In genomic region chr11:10307022-10307410, GRCh38 we compare ENCODE assay signal across 8 cellular contexts. TPM values are rescaled to one million over a fixed set of nuclear protein-coding genes. Genes with fewer than 3 reads are reported as not detected.
DNase-seq lines count a peak whose midpoint lies in the region; ATAC-seq lines count a peak whose summit lies in the region.

No MANE protein-coding gene starts in this region.

- H3K27me3 Mint-ChIP-seq in activated CD4-positive, alpha-beta T cell treated with anti-CD3 and anti-CD28 coated beads for 36 hours = peaks cover 46% of the 10 kb centered on the region
- H3K27me3 Mint-ChIP-seq in activated CD4-positive, alpha-beta memory T cell treated with anti-CD3 and anti-CD28 coated beads, Interleukin-2, amount 10 ng/mL, durations not matched to agents 7 days and 5 days = peaks cover 73% of the 10 kb centered on the region

- DNase-seq in activated CD4-positive, alpha-beta T cell treated with anti-CD3 and anti-CD28 coated beads for 36 hours = no peak
- no peak for DNase-seq in activated CD4-positive, alpha-beta T cell treated with anti-CD3 and anti-CD28 coated beads, Interleukin-2, amount 50 U/mL, for 4 hours
- DNase-seq in activated CD4-positive, alpha-beta memory T cell treated with anti-CD3 and anti-CD28 coated beads, Interleukin-2, amount 10 ng/mL, durations not matched to agents 7 days and 5 days = no peak
- no peak for DNase-seq in substantia nigra (lab: John Stamatoyannopoulos, UW)
- no peak for DNase-seq in NCI-H2107 (lab: John Stamatoyannopoulos, UW)

- peak overlapping the region; percentile 93 for H3K4me3 ChIP-seq in iPS-20b (ENCODE audit: low read length)

- H3K9ac ChIP-seq in iPS-20b (ENCODE audit: low read depth, low read length) = peak overlapping the region; percentile 86; the same call in 1 of the 2 replicates

- CTCF ChIA-PET in activated CD4-positive, alpha-beta T cell treated with anti-CD3 and anti-CD28 coated beads for 36 hours (lab: Charles Lee) = interaction anchor here (0.7 to 5.0 kb wide), 11 partner anchors 8 to 548 kb away, joined by 3 to 41 read pairs (median 5); no protein-coding TSS in a partner anchor
- CTCF ChIA-PET in activated CD4-positive, alpha-beta memory T cell treated with anti-CD3 and anti-CD28 coated beads, Interleukin-2, amount 10 ng/mL, durations not matched to agents 7 days and 5 days (lab: Charles Lee) = interaction anchor here (0.6 to 5.4 kb wide), 22 partner anchors 10 to 709 kb away, joined by 3 to 81 read pairs (median 6); no protein-coding TSS in a partner anchor

- H3K36me3 ChIP-seq in iPS-20b (ENCODE audit: insufficient read depth, low read depth, low read length) = peaks cover 18% of the 10 kb centered on the region; the same call in 1 of the 2 replicates

- no peak for ATAC-seq in activated CD4-positive, alpha-beta T cell treated with anti-CD3 and anti-CD28 coated beads for 36 hours
- no peak for ATAC-seq in HG03571 (IDR thresholded peaks at IDR 0.05; ENCODE audit: unreplicated experiment)
- no peak for ATAC-seq in GM18858 (IDR thresholded peaks at IDR 0.05; ENCODE audit: unreplicated experiment)

- H3K9me3 ChIP-seq in iPS-20b (ENCODE audit: insufficient read depth, low read depth, low read length) = no peaks in the 10 kb centered on the region

- peaks cover 50% of the 10 kb centered on the region for H3K4me1 Mint-ChIP-seq in activated CD4-positive, alpha-beta T cell treated with anti-CD3 and anti-CD28 coated beads for 36 hours
- peaks cover 68% of the 10 kb centered on the region for H3K4me1 Mint-ChIP-seq in activated CD4-positive, alpha-beta memory T cell treated with anti-CD3 and anti-CD28 coated beads, Interleukin-2, amount 10 ng/mL, durations not matched to agents 7 days and 5 days

- peaks cover 14% of the 10 kb centered on the region for H3K4me1 ChIP-seq in iPS-20b (ENCODE audit: insufficient read depth, low read length)

- peak overlapping the region; percentile 77 for H3K4me3 Mint-ChIP-seq in activated CD4-positive, alpha-beta T cell treated with anti-CD3 and anti-CD28 coated beads for 36 hours
- peak overlapping the region; percentile 94 for H3K4me3 Mint-ChIP-seq in activated CD4-positive, alpha-beta memory T cell treated with anti-CD3 and anti-CD28 coated beads, Interleukin-2, amount 10 ng/mL, durations not matched to agents 7 days and 5 days

- no peaks in the 10 kb centered on the region for H3K9me3 Mint-ChIP-seq in activated CD4-positive, alpha-beta T cell treated with anti-CD3 and anti-CD28 coated beads for 36 hours (ENCODE audit: low read depth)
- no peaks in the 10 kb centered on the region for H3K9me3 Mint-ChIP-seq in activated CD4-positive, alpha-beta memory T cell treated with anti-CD3 and anti-CD28 coated beads, Interleukin-2, amount 10 ng/mL, durations not matched to agents 7 days and 5 days

- peaks cover 71% of the 10 kb centered on the region for H3K27me3 ChIP-seq in iPS-20b (ENCODE audit: insufficient read depth, low read length)

- peak overlapping the region; percentile 96 for H3K27ac Mint-ChIP-seq in activated CD4-positive, alpha-beta T cell treated with anti-CD3 and anti-CD28 coated beads for 36 hours
- H3K27ac Mint-ChIP-seq in activated CD4-positive, alpha-beta memory T cell treated with anti-CD3 and anti-CD28 coated beads, Interleukin-2, amount 10 ng/mL, durations not matched to agents 7 days and 5 days = peak overlapping the region; percentile 27

- POLR2A ChIA-PET in activated CD4-positive, alpha-beta T cell treated with anti-CD3 and anti-CD28 coated beads for 36 hours (lab: Charles Lee) = interaction anchor here (0.9 kb wide), 1 partner anchor 549 kb away, joined by 3 read pairs; no protein-coding TSS in a partner anchor
- POLR2A ChIA-PET in activated CD4-positive, alpha-beta memory T cell treated with anti-CD3 and anti-CD28 coated beads, Interleukin-2, amount 10 ng/mL, durations not matched to agents 7 days and 5 days (lab: Charles Lee) = interaction anchor here (2.0 kb wide), 1 partner anchor 9 kb away, joined by 8 read pairs; no protein-coding TSS in a partner anchor

- H3K27ac ChIP-seq in iPS-20b (ENCODE audit: low read length) = no peak overlapping the region
- H3K27ac ChIP-seq in substantia nigra (ENCODE audit: low read depth, low read length, poor library complexity, severe bottlenecking) = peak overlapping the region; percentile 45

- intact Hi-C loops in activated CD4-positive, alpha-beta T cell treated with anti-CD3 and anti-CD28 coated beads for 36 hours (cut with DNase I, micrococcal nuclease) = loop anchor here (1.0 to 10.0 kb wide), 23 partner anchors 9 to 1622 kb away; partner anchors contain the start of genes USP47 (in 2 of the 2), AMPD3 (in 1 of the 2), DENND5A (in 1 of the 2) and IPO7 (in 1 of the 2)

- H3K36me3 Mint-ChIP-seq in activated CD4-positive, alpha-beta T cell treated with anti-CD3 and anti-CD28 coated beads for 36 hours (ENCODE audit: low read depth) = peaks cover 16% of the 10 kb centered on the region
- H3K36me3 Mint-ChIP-seq in activated CD4-positive, alpha-beta memory T cell treated with anti-CD3 and anti-CD28 coated beads, Interleukin-2, amount 10 ng/mL, durations not matched to agents 7 days and 5 days (ENCODE audit: low read depth) = peaks cover 10% of the 10 kb centered on the region

RNA-seq across cellular contexts. Expression of gene ADM, which starts 2.1 kb away (rescaled TPM):
- total RNA-seq in activated CD4-positive, alpha-beta T cell treated with anti-CD3 and anti-CD28 coated beads for 36 hours = 10 to 100 TPM; 11.7 to 14.4 TPM
- 10 to 100 TPM; 12.8 to 14.8 TPM for total RNA-seq in activated CD4-positive, alpha-beta memory T cell treated with anti-CD3 and anti-CD28 coated beads, Interleukin-2, amount 10 ng/mL, durations not matched to agents 7 days and 5 days

RNA-seq across cellular contexts. Expression of gene SBF2, which starts 13.0 kb away (rescaled TPM):
- total RNA-seq in activated CD4-positive, alpha-beta T cell treated with anti-CD3 and anti-CD28 coated beads for 36 hours = 1 to 10 TPM; 7.1 to 8.1 TPM
- total RNA-seq in activated CD4-positive, alpha-beta memory T cell treated with anti-CD3 and anti-CD28 coated beads, Interleukin-2, amount 10 ng/mL, durations not matched to agents 7 days and 5 days = 1 to 10 TPM; 6.4 to 9.0 TPM
